Comparison of ENCODE assay signal across 2 cellular contexts in genomic region chr11:70527429-70528045, GRCh38.
TF ChIP-seq lines count a peak whose summit lies in the region.

No MANE protein-coding gene starts in this region.

TF ChIP-seq in SK-N-SH, 30 proteins besides CTCF, POLR2A, EP300 and RAD21 (continued from another document):
- TF ChIP-seq TAF1 (IDR thresholded peaks at IDR 0.05; ENCODE audit: borderline replicate concordance, low read depth, low read length) (no peak), PBX3 (IDR thresholded peaks at IDR 0.05) (no peak), RCOR1 (IDR thresholded peaks at IDR 0.05; ENCODE audit: low read length) (no peak), YY1 (IDR thresholded peaks at IDR 0.05; ENCODE audit: low read depth) (no peak), CHD2 (IDR thresholded peaks at IDR 0.05; ENCODE audit: low read length, partially characterized antibody) (no peak), FOSL2 (IDR thresholded peaks at IDR 0.05; ENCODE audit: borderline replicate concordance, low read depth) (no peak)

TF ChIP-seq in SK-N-SH treated with all-trans-retinoic acid at 6 μM for 48 hours, 23 proteins besides CTCF, POLR2A, EP300 and RAD21 (continued from another document):
- no peak for TF ChIP-seq TSHZ2 (CRISPR knock-in tag; IDR thresholded peaks at IDR 0.05)
- TF ChIP-seq SNAI2 (CRISPR knock-in tag; IDR thresholded peaks at IDR 0.05), result no peak
- TF ChIP-seq PATZ1 (CRISPR knock-in tag; IDR thresholded peaks at IDR 0.05; ENCODE audit: borderline replicate concordance), result no peak
